13 cellular contexts compared by ENCODE assay signal in genomic region chr11:43904737-43905515, GRCh38. TPM values are rescaled to one million over a fixed set of nuclear protein-coding genes. Genes with fewer than 3 reads are reported as not detected.
DNase-seq lines count a peak whose midpoint lies in the region; ATAC-seq and TF ChIP-seq lines count a peak whose summit lies in the region.
"Had no signal": no experiment of that assay in that cellular context is flagged by ENCODE, and none has a peak within 500 bp of the region (broad histone marks: within the 10 kb centered on the region; RNA-seq: fewer than 3 reads in every experiment).

No MANE protein-coding gene starts in this region.

- H3K9me3 Mint-ChIP-seq in stimulated activated naive B cell treated with anti-CD40 and anti-IgM and Interleukin-4, amounts not matched to agents 10 μg/mL and 1 μg/mL and 100 μg/mL, for 72 hours: no peaks in the 10 kb centered on the region

- no peaks in the 10 kb centered on the region for H3K27me3 Mint-ChIP-seq in stimulated activated naive B cell treated with anti-CD40 and anti-IgM and Interleukin-4, amounts not matched to agents 10 μg/mL and 1 μg/mL and 100 μg/mL, for 72 hours

- peaks cover 34% of the 10 kb centered on the region for H3K36me3 ChIP-seq in right atrium auricular region

- H3K36me3 Mint-ChIP-seq in stimulated activated naive B cell treated with anti-CD40 and anti-IgM and Interleukin-4, amounts not matched to agents 10 μg/mL and 1 μg/mL and 100 μg/mL, for 72 hours: peaks cover 34 to 60% of the 10 kb centered on the region in 2 donors

- no peaks in the 10 kb centered on the region for H3K27me3 ChIP-seq in right atrium auricular region
- H3K27me3 ChIP-seq: BLaER1, cardiac muscle cell had no signal

- intact Hi-C loops in sciatic nerve (cut with DNase I): no loop called here

- DNase-seq in EH (ENCODE audit: low read depth): peak; percentile 15
- DNase-seq in choroid plexus epithelial cell (ENCODE audit: low read depth): peak; percentile 88
- DNase-seq in right atrium auricular region (ENCODE audit: low spot score): no peak
- DNase-seq in sciatic nerve (ENCODE audit: low spot score): no peak
- no peak for DNase-seq in stimulated activated naive B cell treated with anti-CD40 and anti-IgM and Interleukin-4, amounts not matched to agents 10 μg/mL and 1 μg/mL and 100 μg/mL, for 72 hours
- DNase-seq in activated effector memory CD4-positive, alpha-beta T cell treated with anti-CD3 and anti-CD28 coated beads, Interleukin-2, amount 50 U/mL, for 16 hours: no peak
- DNase-seq: NCI-H510A treated with DMSO at 0.1 percent for 48 hours had no signal

- no peak overlapping the region for H3K27ac Mint-ChIP-seq in stimulated activated naive B cell treated with anti-CD40 and anti-IgM and Interleukin-4, amounts not matched to agents 10 μg/mL and 1 μg/mL and 100 μg/mL, for 72 hours

- H3K4me3 Mint-ChIP-seq in stimulated activated naive B cell treated with anti-CD40 and anti-IgM and Interleukin-4, amounts not matched to agents 10 μg/mL and 1 μg/mL and 100 μg/mL, for 72 hours: no peak overlapping the region

- peak; percentile 88 for ATAC-seq in sciatic nerve
- no peak for ATAC-seq in HG02885 (IDR thresholded peaks at IDR 0.05; ENCODE audit: poor library complexity, unreplicated experiment)
- ATAC-seq in stimulated activated naive B cell treated with anti-CD40 and anti-IgM and Interleukin-4, amounts not matched to agents 10 μg/mL and 1 μg/mL and 100 μg/mL, for 72 hours (replicated peaks): no peak
- ATAC-seq in GM18867 (IDR thresholded peaks at IDR 0.05; ENCODE audit: unreplicated experiment): no peak

- H3K4me1 Mint-ChIP-seq in stimulated activated naive B cell treated with anti-CD40 and anti-IgM and Interleukin-4, amounts not matched to agents 10 μg/mL and 1 μg/mL and 100 μg/mL, for 72 hours: peaks cover 12 to 14% of the 10 kb centered on the region in 2 donors

- H3K4me1 ChIP-seq in right atrium auricular region: peaks cover 0 to 14% of the 10 kb centered on the region in 2 donors

- H3K4me3 ChIP-seq in choroid plexus epithelial cell (ENCODE audit: low read depth, low read length) (no peak overlapping the region), right atrium auricular region (no peak overlapping the region)
- H3K4me3 ChIP-seq: BLaER1, cardiac muscle cell, prostate gland had no signal

- no peak for TF ChIP-seq CTCF in choroid plexus epithelial cell (conservative IDR thresholded peaks at IDR 0.05; ENCODE audit: low read depth, low read length)
- no peak for TF ChIP-seq CTCF in right atrium auricular region (IDR thresholded peaks at IDR 0.05)

- H3K9me3 ChIP-seq in right atrium auricular region: no peaks in the 10 kb centered on the region
- H3K9me3 ChIP-seq: BLaER1, prostate gland had no signal

- peak overlapping the region; percentile 52 to 53 for H3K27ac ChIP-seq in right atrium auricular region
- H3K27ac ChIP-seq: BLaER1, cardiac muscle cell, KMS-11 had no signal

RNA-seq across cellular contexts. Expression of gene ALKBH3, which starts 24.3 kb away (rescaled TPM):
- total RNA-seq in right atrium auricular region (10 to 100 TPM; 10.5 to 19.8 TPM), sciatic nerve (32.7 TPM)

RNA-seq across cellular contexts. Expression of gene C11orf96, which starts 37.5 kb away (rescaled TPM):
- 100 to 1,000 TPM in 1 of 2 donors, 10 to 100 TPM in 1; 60.2 to 156 TPM for total RNA-seq in right atrium auricular region
- total RNA-seq in sciatic nerve: 66.8 TPM

Comparison
In these comparisons a context has a peak if more than half of its experiments do, and no peak if none do; other contexts are left out.
1. DNase-seq: peak in EH (single experiment) and choroid plexus epithelial cell (single experiment); none in right atrium auricular region (single experiment), sciatic nerve (single experiment), stimulated activated naive B cell treated with anti-CD40 and anti-IgM and Interleukin-4, amounts not matched to agents 10 μg/mL and 1 μg/mL and 100 μg/mL, for 72 hours (single experiment) and activated effector memory CD4-positive, alpha-beta T cell treated with anti-CD3 and anti-CD28 coated beads, Interleukin-2, amount 50 U/mL, for 16 hours (single experiment).